ENCODE assay signal across 18 cellular contexts in genomic region chr18:62450175-62450545, GRCh38.
DNase-seq lines count a peak whose midpoint lies in the region; ATAC-seq, FAIRE-seq and TF ChIP-seq lines count a peak whose summit lies in the region.
"Had no signal": no experiment of that assay in that cellular context is flagged by ENCODE, and none has a peak within 500 bp of the region (broad histone marks: within the 10 kb centered on the region; RNA-seq: fewer than 3 reads in every experiment).

No MANE protein-coding gene starts in this region.

- H3K27ac ChIP-seq in right atrium auricular region = peak overlapping the region; percentile 60 to 81
- H3K27ac ChIP-seq in mesenchymal stem cell (ENCODE audit: low read length, poor library complexity, severe bottlenecking) = no peak overlapping the region
- H3K27ac ChIP-seq in kidney (ENCODE audit: low read depth in 2 of 2, low read length in 2 of 2) = no peak overlapping the region

- H3K9ac ChIP-seq in mesenchymal stem cell (ENCODE audit: low read length) = no peak overlapping the region
- no peak overlapping the region for H3K9ac ChIP-seq in kidney (ENCODE audit: low read length in 2 of 2)

- no peak overlapping the region for H4K8ac ChIP-seq in mesenchymal stem cell (ENCODE audit: low read length)

- intact Hi-C loops in left ventricle myocardium superior (cut with micrococcal nuclease) (no loop called here), kidney (cut with DNase I) (no loop called here)

- no peak overlapping the region for H2AK5ac ChIP-seq in mesenchymal stem cell (ENCODE audit: low read length, severe bottlenecking)

- H2BK15ac ChIP-seq in mesenchymal stem cell (ENCODE audit: low read depth, poor library complexity, severe bottlenecking) = no peak overlapping the region

- H3K4me1 ChIP-seq in right atrium auricular region = peaks cover 0 to 16% of the 10 kb centered on the region in 2 donors
- peaks cover 8% of the 10 kb centered on the region for H3K4me1 ChIP-seq in mesenchymal stem cell (ENCODE audit: control insufficient read depth, insufficient read depth, low read depth, low read length)
- H3K4me1 ChIP-seq in kidney (ENCODE audit: control insufficient read depth in 1 of 2, insufficient read depth in 1 of 2, low read depth in 1 of 2, low read length in 2 of 2) = peaks cover 0 to 8% of the 10 kb centered on the region in 2 donors

- H3K36me3 ChIP-seq in right atrium auricular region (no peaks in the 10 kb centered on the region), mesenchymal stem cell (ENCODE audit: control insufficient read depth in 1 of 2, insufficient read depth in 2 of 2, low read depth in 1 of 2, low read length in 2 of 2) (no peaks in the 10 kb centered on the region), kidney (ENCODE audit: control insufficient read depth in 1 of 2, insufficient read depth in 2 of 2, low read length in 2 of 2) (no peaks in the 10 kb centered on the region)
- H3K36me3 ChIP-seq: brain microvascular endothelial cell, MG63, stomach had no signal

- TF ChIP-seq CTCF in right atrium auricular region (IDR thresholded peaks at IDR 0.05) (no peak), kidney (IDR thresholded peaks at IDR 0.05; ENCODE audit: borderline replicate concordance, extremely low read depth, insufficient read depth) (no peak)

- WGBS in mesenchymal stem cell = 66% methylated on average over 4 of the region's 5 CpGs

- no peak overlapping the region for H2AFZ ChIP-seq in mesenchymal stem cell (ENCODE audit: low read depth, low read length)

- H3K4me2 ChIP-seq in mesenchymal stem cell (ENCODE audit: low read length, poor library complexity, severe bottlenecking) = no peak overlapping the region

- no peak overlapping the region for H2BK12ac ChIP-seq in mesenchymal stem cell (ENCODE audit: low read length in 2 of 2)

- no peak overlapping the region for H3K23ac ChIP-seq in mesenchymal stem cell (ENCODE audit: low read length in 2 of 2)

- H3K79me1 ChIP-seq in mesenchymal stem cell (replicated peaks; ENCODE audit: low read length, poor library complexity, severe bottlenecking) = no peaks in the 10 kb centered on the region

- no peak overlapping the region for H2BK120ac ChIP-seq in mesenchymal stem cell (ENCODE audit: low read depth, low read length)

- no peak overlapping the region for H3K4ac ChIP-seq in mesenchymal stem cell (ENCODE audit: low read depth in 1 of 2, low read length in 2 of 2)

- H4K91ac ChIP-seq in mesenchymal stem cell (ENCODE audit: low read length) = no peak overlapping the region

- H3K4me3 ChIP-seq in right atrium auricular region (no peak overlapping the region), mesenchymal stem cell (ENCODE audit: insufficient read depth in 1 of 2, low read depth in 1 of 2, low read length in 2 of 2) (no peak overlapping the region), kidney (ENCODE audit: low read length in 2 of 2) (no peak overlapping the region)
- H3K4me3 ChIP-seq: MG63, skin epidermis, stomach had no signal

- H3K9me3 ChIP-seq in right atrium auricular region = peaks cover 0 to 5% of the 10 kb centered on the region in 2 donors
- H3K9me3 ChIP-seq in mesenchymal stem cell (ENCODE audit: control insufficient read depth, low read length) = no peaks in the 10 kb centered on the region
- H3K9me3 ChIP-seq in kidney (ENCODE audit: control insufficient read depth in 1 of 2, low read length in 2 of 2) = peaks cover 0 to 6% of the 10 kb centered on the region in 2 donors
- H3K9me3 ChIP-seq: MG63, stomach had no signal

- DNase-seq in right atrium auricular region (ENCODE audit: low spot score) (no peak), left ventricle myocardium superior (no peak), astrocyte of the hippocampus (ENCODE audit: low read depth, low spot score) (peak; percentile 26), mesenchymal stem cell (peak; percentile 29), EL (no peak), D341Med (ENCODE audit: low spot score) (no peak), kidney (no peak)
- DNase-seq: activated naive CD8-positive, alpha-beta T cell treated with anti-CD3 and anti-CD28 coated beads for 36 hours; brain microvascular endothelial cell; cortex of kidney; left colon; stimulated activated CD4-positive, alpha-beta T cell treated with anti-CD3 and anti-CD28 coated beads, Interleukin-4, amount 100 ng/mL, for 1 hour; stomach had no signal

- no peak for FAIRE-seq in kidney (lab: Jason Lieb, UNC)
- FAIRE-seq: frontal cortex, urothelium cell line had no signal

- H3K14ac ChIP-seq in mesenchymal stem cell (ENCODE audit: low read length in 2 of 2) = no peak overlapping the region

- no peak overlapping the region for H2BK5ac ChIP-seq in mesenchymal stem cell (ENCODE audit: low read depth, low read length, poor library complexity, severe bottlenecking)

- H3K18ac ChIP-seq in mesenchymal stem cell (ENCODE audit: low read depth in 1 of 2, low read length in 2 of 2) = no peak overlapping the region

- no peak for ATAC-seq in left ventricle myocardium superior
- no peak for ATAC-seq in GM19467 (IDR thresholded peaks at IDR 0.05; ENCODE audit: unreplicated experiment)
- ATAC-seq: left colon had no signal

- H3K27me3 ChIP-seq in right atrium auricular region (no peaks in the 10 kb centered on the region), mesenchymal stem cell (ENCODE audit: control insufficient read depth in 1 of 2, insufficient read depth in 1 of 2, low read length in 2 of 2) (no peaks in the 10 kb centered on the region)
- H3K27me3 ChIP-seq: brain microvascular endothelial cell, MG63 had no signal

Comparison
In these comparisons a context has a peak if more than half of its experiments do, and no peak if none do; other contexts are left out.
1. DNase-seq: peak in astrocyte of the hippocampus (single experiment) and mesenchymal stem cell (single experiment); none in right atrium auricular region (single experiment), left ventricle myocardium superior (single experiment), EL (single experiment), D341Med (single experiment) and kidney (single experiment).
2. H3K27ac ChIP-seq: peak in right atrium auricular region (2 of 2); none in mesenchymal stem cell (single experiment) and kidney (0 of 2).